8 cellular contexts compared by ENCODE assay signal in the genomic region with DNA sequence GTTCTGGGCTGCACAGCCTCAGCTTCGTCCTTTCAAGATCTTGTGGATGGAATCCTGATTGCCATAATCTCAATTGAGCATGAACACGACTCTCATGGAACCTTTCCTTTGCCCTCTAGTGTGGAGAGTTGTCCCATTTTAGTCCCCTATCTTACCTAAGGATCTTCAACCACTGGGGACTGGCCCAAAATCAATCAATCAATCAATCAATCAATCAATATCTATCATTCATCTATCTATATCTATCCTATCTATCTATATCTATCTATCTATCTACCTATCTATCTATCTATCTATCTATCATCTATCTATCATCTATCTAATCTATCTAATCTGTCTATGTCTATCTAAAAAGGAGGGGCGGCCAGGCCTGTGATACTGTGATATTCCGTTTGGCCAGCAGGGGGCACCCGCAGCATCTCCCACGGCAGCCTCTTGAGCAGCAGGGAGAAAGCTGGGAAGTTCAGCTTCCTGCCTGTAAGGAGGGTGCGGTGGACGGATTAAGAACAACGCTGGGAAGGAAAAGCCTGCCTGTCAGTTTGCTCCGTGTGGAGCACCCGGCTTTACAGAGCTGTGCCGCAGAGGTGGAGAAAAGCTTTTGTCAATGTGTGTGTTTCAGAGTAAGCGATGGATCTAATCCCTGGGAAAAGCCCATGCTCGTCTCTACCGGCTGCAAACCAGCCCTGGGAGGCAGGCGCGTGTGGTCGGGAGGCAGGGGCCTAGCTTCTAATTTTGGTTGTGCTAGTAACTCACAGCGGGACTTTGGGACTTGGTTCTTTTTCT.
DNase-seq lines count a peak whose midpoint lies in the region; ATAC-seq, FAIRE-seq and TF ChIP-seq lines count a peak whose summit lies in the region.

No MANE protein-coding gene starts in this region.

- H4K20me1 ChIP-seq in HepG2 (ENCODE audit: insufficient read depth, low read length) = no peaks in the 10 kb centered on the region

- FAIRE-seq in HepG2 (lab: Jason Lieb, UNC) = no peak

- TF ChIP-seq EP300 in HepG2 (IDR thresholded peaks at IDR 0.05; ENCODE audit: low read depth in 2 of 2, low read length in 2 of 2) = no peak
- no peak for TF ChIP-seq EP300 in HepG2 (CRISPR knock-in tag; IDR thresholded peaks at IDR 0.05; ENCODE audit: borderline replicate concordance)

- CTCF ChIA-PET in A673 (lab: Charles Lee) (interaction anchor here (0.7 to 1.2 kb wide), 11 partner anchors 9 to 517 kb away, joined by 3 to 13 read pairs (median 6); no protein-coding TSS in a partner anchor), HepG2 (lab: Yijun Ruan, JAX; ENCODE audit: low intra/inter-chr PET ratio, low total read pairs) (interaction anchor here (1.3 to 2.8 kb wide), 2 partner anchors 24 to 262 kb away, joined by 3 to 27 read pairs; no protein-coding TSS in a partner anchor)

- 11% methylated on average over 14 of the region's 19 CpGs for WGBS in HepG2 (ENCODE audit: low lambda C conversion rate)

- H3K27ac ChIP-seq in A673 (ENCODE audit: low read depth, low read length, poor library complexity, severe bottlenecking) = no peak overlapping the region
- H3K27ac ChIP-seq in HepG2 (ENCODE audit: extremely low read length, insufficient read depth, low read length) = no peak overlapping the region

- 0 out of 2 replicates have a peak, but pooled peaks have one; percentile 26 for TF ChIP-seq RAD21 in HepG2 (CRISPR knock-in tag; IDR thresholded peaks at IDR 0.05)

- ATAC-seq in GM18505 (IDR thresholded peaks at IDR 0.05; ENCODE audit: unreplicated experiment) = peak; percentile 65
- peak; percentile 53 for ATAC-seq in HG03060 (IDR thresholded peaks at IDR 0.05; ENCODE audit: low read depth, unreplicated experiment)
- peak; percentile 86 for ATAC-seq in HepG2

- no peaks in the 10 kb centered on the region for H3K36me3 ChIP-seq in A673 (ENCODE audit: insufficient read depth, low read length, poor library complexity, severe bottlenecking)
- H3K36me3 ChIP-seq in HepG2 (replicated peaks in 1 of 2; ENCODE audit: control insufficient read depth in 1 of 2, insufficient read depth in 2 of 2, low read length in 2 of 2) = no peaks in the 10 kb centered on the region

- in situ Hi-C loops in HepG2 (cut with HindIII; ENCODE audit: extremely low pct_ligation_motif_present, low pct_unique_long_range_greater_than_20kb) = loop anchor here (5.0 kb wide), 1 partner anchor 260 kb away; no protein-coding TSS in a partner anchor

- peak; percentile 88 for DNase-seq in A673 (ENCODE audit: low spot score)
- DNase-seq in NCI-H2227 (lab: John Stamatoyannopoulos, UW; ENCODE audit: unreplicated experiment) = peak; percentile 75
- DNase-seq in activated CD4-positive, alpha-beta T cell treated with anti-CD3 and anti-CD28 coated beads, Interleukin-2, amount 50 U/mL, for 24 hours (ENCODE audit: low read depth in 1 of 2, low spot score in 1 of 2) = peak; percentile 48 to 51
- peak; percentile 15 to 72 for DNase-seq in dermis microvascular lymphatic vessel endothelial cell (ENCODE audit: low read depth in 2 of 2)
- DNase-seq in HepG2 (ENCODE audit: low spot score) = peak; percentile 43
- peak; percentile 75 for DNase-seq in stimulated activated CD4-positive, alpha-beta T cell treated with anti-CD3 and anti-CD28 coated beads, Interleukin-4, amount 100 ng/mL, for 1 hour

- H3K79me2 ChIP-seq in HepG2 (ENCODE audit: insufficient read depth, low read length) = no peaks in the 10 kb centered on the region

- peak; percentile 94 for TF ChIP-seq CTCF in A673 (conservative IDR thresholded peaks at IDR 0.05; ENCODE audit: low read depth, low read length)
- peak; percentile 84 for TF ChIP-seq CTCF in HepG2 (CRISPR knock-in tag; IDR thresholded peaks at IDR 0.05)

- H3K27me3 ChIP-seq in A673 (replicated peaks; ENCODE audit: insufficient read depth, low read depth, low read length, poor library complexity) = no peaks in the 10 kb centered on the region
- peaks cover 0 to 2% of the 10 kb centered on the region in 2 experiments; a peak in 2 of 5 replicates for H3K27me3 ChIP-seq in HepG2 (ENCODE audit: control insufficient read depth in 1 of 2, insufficient read depth in 2 of 2, low read length in 2 of 2)

- no peak overlapping the region for H3K9ac ChIP-seq in HepG2 (ENCODE audit: insufficient read depth, low read depth, low read length)

- peak overlapping the region; percentile 99 for H3K4me2 ChIP-seq in HepG2 (ENCODE audit: low read depth, low read length)

- H3K4me1 ChIP-seq in A673 (ENCODE audit: insufficient read depth, low read length, poor library complexity, severe bottlenecking) (peaks cover 5% of the 10 kb centered on the region), HepG2 (ENCODE audit: insufficient read depth, low read length) (peaks cover 19% of the 10 kb centered on the region)

- H2AFZ ChIP-seq in HepG2 (ENCODE audit: low read length) = peak overlapping the region; percentile 88

- BruUV-seq in A673 (replicated peaks; lab: Mats Ljungman, UMichigan) (no TSS peak), HepG2 (replicated peaks; lab: Mats Ljungman, UMichigan) (no TSS peak)

- POLR2A ChIA-PET in A673 (lab: Charles Lee; ENCODE audit: low non-redundant PET) = no interaction called here
- POLR2A ChIA-PET in HepG2 (lab: Yijun Ruan, JAX) = no interaction called here

- H3K4me3 ChIP-seq in A673 (ENCODE audit: low read depth, low read length, poor library complexity, severe bottlenecking) = peak overlapping the region; percentile 21
- H3K4me3 ChIP-seq in HepG2 (replicated peaks in 1 of 3; ENCODE audit: insufficient read depth in 1 of 3, low read depth in 2 of 3, low read length in 3 of 3) = peak overlapping the region; percentile 19 to 69 (median 39); a peak in 4 of 6 replicates

- TF ChIP-seq POLR2A in GM18505 (IDR thresholded peaks at IDR 0.05; ENCODE audit: borderline replicate concordance, extremely low read depth, insufficient read depth, insufficient read length) = no peak
- no peak for TF ChIP-seq POLR2A in HepG2 (IDR thresholded peaks at IDR 0.05; ENCODE audit: insufficient read depth in 1 of 2, low read depth in 2 of 2, low read length in 2 of 2)

- intact Hi-C loops in A673 (cut with micrococcal nuclease; ENCODE audit: unreplicated experiment) = loop anchor here (5.0 to 10.0 kb wide), 2 partner anchors 220 to 262 kb away; no protein-coding TSS in a partner anchor
- intact Hi-C loops in HepG2 (cut with micrococcal nuclease; ENCODE audit: unreplicated experiment) = loop anchor here (1.0 to 5.0 kb wide), 2 partner anchors 35 to 218 kb away; no protein-coding TSS in a partner anchor

- H3K9me3 ChIP-seq in A673 (ENCODE audit: low read depth, low read length, poor library complexity, severe bottlenecking) (no peaks in the 10 kb centered on the region), HepG2 (ENCODE audit: low read length) (no peaks in the 10 kb centered on the region)

TF ChIP-seq in HepG2, 621 proteins besides CTCF, POLR2A, EP300 and RAD21 (continues in another document):
- TF ChIP-seq TRIM22 (IDR thresholded peaks at IDR 0.05) (no peak), KLF16 (CRISPR knock-in tag; IDR thresholded peaks at IDR 0.05) (no peak), ZSCAN29 (CRISPR knock-in tag; conservative IDR thresholded peaks at IDR 0.05) (no peak)
